Comparison of ENCODE assay signal across 8 cellular contexts in the genomic region with DNA sequence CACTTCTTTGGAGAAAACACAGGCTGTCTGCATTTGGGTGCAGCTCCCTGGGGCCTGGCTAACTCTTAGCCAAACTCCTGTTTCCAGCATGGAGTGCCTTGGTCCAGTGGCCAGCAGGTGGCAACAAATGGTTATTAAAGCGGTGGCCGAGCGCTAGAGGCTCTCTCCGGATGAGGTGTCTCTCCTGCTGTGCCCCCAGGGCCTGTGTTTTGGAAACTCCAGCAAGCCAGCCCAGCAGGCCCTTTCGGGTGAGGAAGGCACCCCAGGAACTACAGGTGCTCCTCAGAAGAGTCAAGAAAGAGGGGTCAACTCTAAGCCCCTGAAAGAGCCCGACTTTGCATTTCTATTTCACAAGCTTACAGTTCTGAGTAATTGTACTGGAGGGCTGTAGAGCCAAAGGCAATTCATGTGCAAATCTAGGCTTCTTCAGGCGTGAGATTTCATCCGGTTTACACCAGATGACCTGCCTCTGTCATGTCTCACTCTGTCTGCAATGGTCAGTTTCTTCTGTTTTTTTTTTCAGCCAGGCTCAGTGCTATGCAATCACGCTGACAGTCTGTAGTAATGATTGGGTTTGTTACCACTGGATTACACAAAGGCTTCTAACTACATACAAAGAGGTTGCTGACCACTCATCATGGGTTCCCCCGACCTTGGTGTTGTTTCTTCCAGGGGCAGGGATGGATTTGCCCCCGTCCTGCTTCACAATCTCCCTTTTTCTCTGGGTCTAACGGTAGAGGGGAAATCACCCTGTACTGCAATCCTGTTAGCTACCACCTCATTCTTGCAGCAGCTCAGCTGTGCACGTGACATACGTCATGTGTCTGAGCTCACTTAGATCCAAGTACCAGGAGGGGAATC. TPM values are rescaled to one million over a fixed set of nuclear protein-coding genes. Genes with fewer than 3 reads are reported as not detected.
DNase-seq lines count a peak whose midpoint lies in the region; ATAC-seq and TF ChIP-seq lines count a peak whose summit lies in the region.

No MANE protein-coding gene starts in this region.

- no peak overlapping the region for H3K4me3 Mint-ChIP-seq in activated CD4-positive, alpha-beta T cell treated with anti-CD3 and anti-CD28 coated beads, Interleukin-2, amount 10 ng/mL, durations not matched to agents 24 days and 14 days

- peak overlapping the region; percentile 26 for H3K4me3 ChIP-seq in epithelial cell of proximal tubule (ENCODE audit: low read depth, low read length)
- H3K4me3 ChIP-seq in mesodermal cell (ENCODE audit: extremely low read depth, insufficient read depth, low read length, poor library complexity, severe bottlenecking): no peak overlapping the region
- H3K4me3 ChIP-seq in testis: no peak overlapping the region

- H3K4me1 ChIP-seq in mesodermal cell (ENCODE audit: control insufficient read depth, insufficient read depth, low read length, poor library complexity, severe bottlenecking) (peaks cover 8% of the 10 kb centered on the region), testis (no peaks in the 10 kb centered on the region)

- H3K9me3 Mint-ChIP-seq in activated CD4-positive, alpha-beta T cell treated with anti-CD3 and anti-CD28 coated beads, Interleukin-2, amount 10 ng/mL, durations not matched to agents 24 days and 14 days: no peaks in the 10 kb centered on the region

- no peaks in the 10 kb centered on the region for H3K9me3 ChIP-seq in mesodermal cell (ENCODE audit: control insufficient read depth, low read length)
- H3K9me3 ChIP-seq in testis: no peaks in the 10 kb centered on the region

- H3K36me3 ChIP-seq in mesodermal cell (ENCODE audit: control insufficient read depth, insufficient read depth, low read length): no peaks in the 10 kb centered on the region
- H3K36me3 ChIP-seq in testis (ENCODE audit: low read depth, missing control alignments): no peaks in the 10 kb centered on the region

- no peak overlapping the region for H3K27ac Mint-ChIP-seq in activated CD4-positive, alpha-beta T cell treated with anti-CD3 and anti-CD28 coated beads, Interleukin-2, amount 10 ng/mL, durations not matched to agents 24 days and 14 days

- H3K27me3 Mint-ChIP-seq in activated CD4-positive, alpha-beta T cell treated with anti-CD3 and anti-CD28 coated beads, Interleukin-2, amount 10 ng/mL, durations not matched to agents 24 days and 14 days: peaks cover 10% of the 10 kb centered on the region

- ATAC-seq in HG02678 (IDR thresholded peaks at IDR 0.05; ENCODE audit: unreplicated experiment): peak; percentile 83

- TF ChIP-seq CTCF in epithelial cell of proximal tubule (conservative IDR thresholded peaks at IDR 0.05; ENCODE audit: low read depth, low read length) (peak; percentile 93), testis (IDR thresholded peaks at IDR 0.05) (peak; percentile 65 to 78 (median 66))

- intact Hi-C loops in activated CD4-positive, alpha-beta T cell treated with anti-CD3 and anti-CD28 coated beads, Interleukin-2, amount 10 ng/mL, durations not matched to agents 24 days and 14 days (cut with micrococcal nuclease): loop anchor here (1.0 kb wide), 1 partner anchor 218 kb away; no protein-coding TSS in a partner anchor
- intact Hi-C loops in testis (cut with DNase I; ENCODE audit: low total_unique reads): no loop called here

- 15 to 24% methylated on average over 11 to 12 of the region's 14 CpGs for WGBS in mesodermal cell (ENCODE audit: insufficient coverage in 2 of 2), 2 experiments
- 42 to 52% methylated on average over 11 to 14 of the region's 14 CpGs for WGBS in testis, 2 donors

- DNase-seq in NCI-H446 (lab: John Stamatoyannopoulos, UW) (peak; percentile 36 to 80), NCI-H446 treated with DMSO at 0.1 percent for 48 hours (lab: John Stamatoyannopoulos, UW) (no peak), NCI-H2081 (lab: John Stamatoyannopoulos, UW) (peak; percentile 69 to 78), epithelial cell of proximal tubule (ENCODE audit: low read depth) (peak; percentile 84), testis (peak; percentile 86)
- peak; percentile 81 for DNase-seq in activated CD4-positive, alpha-beta T cell treated with anti-CD3 and anti-CD28 coated beads, Interleukin-2, amount 10 ng/mL, durations not matched to agents 24 days and 14 days

- H3K36me3 Mint-ChIP-seq in activated CD4-positive, alpha-beta T cell treated with anti-CD3 and anti-CD28 coated beads, Interleukin-2, amount 10 ng/mL, durations not matched to agents 24 days and 14 days (ENCODE audit: low read depth): no peaks in the 10 kb centered on the region

- H3K27ac ChIP-seq in mesodermal cell (ENCODE audit: low read depth, low read length, severe bottlenecking) (peak overlapping the region; percentile 71), testis (no peak overlapping the region)

- no peaks in the 10 kb centered on the region for H3K27me3 ChIP-seq in testis

- peaks cover 22% of the 10 kb centered on the region for H3K4me1 Mint-ChIP-seq in activated CD4-positive, alpha-beta T cell treated with anti-CD3 and anti-CD28 coated beads, Interleukin-2, amount 10 ng/mL, durations not matched to agents 24 days and 14 days

- TF ChIP-seq POLR2A in testis (IDR thresholded peaks at IDR 0.05): no peak

RNA-seq across cellular contexts. Expression of gene CHRNA1, which starts 7.6 kb away (rescaled TPM):
- total RNA-seq in activated CD4-positive, alpha-beta T cell treated with anti-CD3 and anti-CD28 coated beads, Interleukin-2, amount 10 ng/mL, durations not matched to agents 24 days and 14 days: not detected in 2 replicates
- total RNA-seq in epithelial cell of proximal tubule: not detected in 2 replicates
- not detected for polyA plus RNA-seq in mesodermal cell (2013, experiment 1 of 2)
- polyA plus RNA-seq in mesodermal cell (2013, experiment 2 of 2): not detected
- 1 to 10 TPM in 1 of 2 donors, under 1 TPM in 1; 0.25 to 1.2 TPM for total RNA-seq in testis
- 2.7 TPM for polyA plus RNA-seq in testis (ENCODE audit: insufficient read depth, low read depth, low replicate concordance)
